Comparison of ENCODE assay signal across 1 cellular context in genomic region chr20:43727980-43728590, GRCh38.
TF ChIP-seq lines count a peak whose summit lies in the region.

No MANE protein-coding gene starts in this region.

TF ChIP-seq in GM12878, 131 proteins besides CTCF, POLR2A, EP300 and RAD21:
- TF ChIP-seq SREBF2 (IDR thresholded peaks at IDR 0.05; ENCODE audit: low read length) (no peak), ZBTB40 (IDR thresholded peaks at IDR 0.05; ENCODE audit: borderline replicate concordance) (peak; percentile 97), POU2F2 (IDR thresholded peaks at IDR 0.05; ENCODE audit: borderline replicate concordance, low read depth, low read length) (peak; percentile 43; the same call in 1 of the 3 replicates), MTA2 (IDR thresholded peaks at IDR 0.05; ENCODE audit: low read depth) (peak; percentile 19; the same call in 1 of the 2 replicates), RAD51 (IDR thresholded peaks at IDR 0.05) (peak; percentile 87), MEF2B (IDR thresholded peaks at IDR 0.05; ENCODE audit: partially characterized antibody, poor library complexity, severe bottlenecking) (peak; percentile 35), MAX (IDR thresholded peaks at IDR 0.05; ENCODE audit: low read depth, low read length) (no peak), NBN (IDR thresholded peaks at IDR 0.05) (peak; percentile 63), RUNX3 (IDR thresholded peaks at IDR 0.05; ENCODE audit: low read length) (peak; percentile 58), IKZF2 (IDR thresholded peaks at IDR 0.05) (peak; percentile 28 to 63; a peak in 3 of 4 replicates), USF2 (IDR thresholded peaks at IDR 0.05; ENCODE audit: borderline replicate concordance, low read depth, low read length) (peak; percentile 29; the same call in 1 of the 2 replicates), REST (IDR thresholded peaks at IDR 0.05; ENCODE audit: low read depth, low read length) (no peak), BHLHE40 (IDR thresholded peaks at IDR 0.05; ENCODE audit: borderline replicate concordance in 1 of 2, low read depth in 2 of 2, low read length in 1 of 2) (peak; percentile 31 to 51; a peak in 2 of 4 replicates), PKNOX1 (IDR thresholded peaks at IDR 0.05) (peak; percentile 70), USF1 (IDR thresholded peaks at IDR 0.05; ENCODE audit: borderline replicate concordance, extremely low read length, insufficient read depth, low read depth, low read length) (peak; percentile 59), TAF1 (IDR thresholded peaks at IDR 0.05; ENCODE audit: borderline replicate concordance, low read depth, low read length) (no peak), SMAD5 (IDR thresholded peaks at IDR 0.05; ENCODE audit: low read depth) (no peak), BRCA1 (IDR thresholded peaks at IDR 0.05; ENCODE audit: low read depth, low read length) (no peak), JUND (IDR thresholded peaks at IDR 0.05; ENCODE audit: low read depth, low read length) (no peak), RELB (IDR thresholded peaks at IDR 0.05; ENCODE audit: low read depth) (peak; percentile 39; the same call in 1 of the 2 replicates), GABPA (IDR thresholded peaks at IDR 0.05; ENCODE audit: low read depth) (no peak)
- TF ChIP-seq, protein P1, sequence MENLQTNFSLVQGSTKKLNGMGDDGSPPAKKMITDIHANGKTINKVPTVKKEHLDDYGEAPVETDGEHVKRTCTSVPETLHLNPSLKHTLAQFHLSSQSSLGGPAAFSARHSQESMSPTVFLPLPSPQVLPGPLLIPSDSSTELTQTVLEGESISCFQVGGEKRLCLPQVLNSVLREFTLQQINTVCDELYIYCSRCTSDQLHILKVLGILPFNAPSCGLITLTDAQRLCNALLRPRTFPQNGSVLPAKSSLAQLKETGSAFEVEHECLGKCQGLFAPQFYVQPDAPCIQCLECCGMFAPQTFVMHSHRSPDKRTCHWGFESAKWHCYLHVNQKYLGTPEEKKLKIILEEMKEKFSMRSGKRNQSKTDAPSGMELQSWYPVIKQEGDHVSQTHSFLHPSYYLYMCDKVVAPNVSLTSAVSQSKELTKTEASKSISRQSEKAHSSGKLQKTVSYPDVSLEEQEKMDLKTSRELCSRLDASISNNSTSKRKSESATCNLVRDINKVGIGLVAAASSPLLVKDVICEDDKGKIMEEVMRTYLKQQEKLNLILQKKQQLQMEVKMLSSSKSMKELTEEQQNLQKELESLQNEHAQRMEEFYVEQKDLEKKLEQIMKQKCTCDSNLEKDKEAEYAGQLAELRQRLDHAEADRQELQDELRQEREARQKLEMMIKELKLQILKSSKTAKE (IDR thresholded peaks at IDR 0.05; ENCODE audit: low read depth, poor library complexity, severe bottlenecking) = peak; percentile 62
